Comparison of ENCODE assay signal across 8 cellular contexts in genomic region chr11:103601230-103601846, GRCh38.
A peak's percentile ranks its signal among the peaks of the same experiment; 100 is the strongest.
DNase-seq lines count a peak whose midpoint lies in the region; ATAC-seq and TF ChIP-seq lines count a peak whose summit lies in the region.

No MANE protein-coding gene starts in this region.

- TF ChIP-seq EP300 in esophagus muscularis mucosa (IDR thresholded peaks at IDR 0.05): no peak

- no peaks in the 10 kb centered on the region for H3K9me3 Mint-ChIP-seq in nephron progenitor cell

- H3K27me3 Mint-ChIP-seq in T-helper 17 cell (peaks cover 63% of the 10 kb centered on the region), nephron progenitor cell (ENCODE audit: low read depth, poor library complexity) (peaks cover 7% of the 10 kb centered on the region)

- ATAC-seq in GM19025 (IDR thresholded peaks at IDR 0.05; ENCODE audit: low read depth, unreplicated experiment) (peak; percentile 80), HG03060 (IDR thresholded peaks at IDR 0.05; ENCODE audit: low read depth, unreplicated experiment) (peak; percentile 76), T-helper 17 cell (peak; percentile 59)

- no peak overlapping the region for H3K4me3 ChIP-seq in esophagus muscularis mucosa

- H3K4me3 Mint-ChIP-seq in T-helper 17 cell (no peak overlapping the region), nephron progenitor cell (no peak overlapping the region)

- H3K27me3 ChIP-seq in esophagus muscularis mucosa: no peaks in the 10 kb centered on the region

- in situ Hi-C loops in Caki2 (cut with HindIII; ENCODE audit: low pct_unique_long_range_greater_than_20kb, low sequenced_read_pairs): no loop called here

- TF ChIP-seq POLR2A in esophagus muscularis mucosa (IDR thresholded peaks at IDR 0.05; ENCODE audit: low read depth): no peak

- TF ChIP-seq CTCF in esophagus muscularis mucosa (IDR thresholded peaks at IDR 0.05): peak; percentile 45 to 72 (median 57)
- TF ChIP-seq CTCF in nephron progenitor cell (IDR thresholded peaks at IDR 0.05): peak; percentile 85

- H3K4me1 ChIP-seq in esophagus muscularis mucosa: no peaks in the 10 kb centered on the region

- H3K27ac Mint-ChIP-seq in T-helper 17 cell (no peak overlapping the region), nephron progenitor cell (no peak overlapping the region)

- intact Hi-C loops in esophagus muscularis mucosa (cut with DNase I): no loop called here

- H3K4me1 Mint-ChIP-seq in T-helper 17 cell (no peaks in the 10 kb centered on the region), nephron progenitor cell (no peaks in the 10 kb centered on the region)

- DNase-seq in Caki2 (ENCODE audit: low read depth): peak; percentile 42
- DNase-seq in NCI-H187 (lab: John Stamatoyannopoulos, UW): peak; percentile 6 to 37
- no peak for DNase-seq in T-helper 17 cell
- DNase-seq in esophagus muscularis mucosa (ENCODE audit: extremely low spot score): no peak
- peak; percentile 46 for DNase-seq in nephron progenitor cell
- no peak for DNase-seq in activated CD4-positive, CD25-positive, alpha-beta regulatory T cell treated with anti-CD3 and anti-CD28 coated beads, Interleukin-2, amount 50 U/mL, for 72 hours

- H3K36me3 Mint-ChIP-seq in T-helper 17 cell (ENCODE audit: low read depth): peaks cover 2% of the 10 kb centered on the region
- H3K36me3 Mint-ChIP-seq in nephron progenitor cell (ENCODE audit: low read depth): no peaks in the 10 kb centered on the region

- 66% methylated on average over 3 of the region's 3 CpGs for WGBS in esophagus muscularis mucosa

- no peaks in the 10 kb centered on the region for H3K36me3 ChIP-seq in esophagus muscularis mucosa

- H3K27ac ChIP-seq in esophagus muscularis mucosa (replicated peaks in 1 of 4): no peak overlapping the region

- H3K9me3 ChIP-seq in T-helper 17 cell (ENCODE audit: control insufficient read depth, low read length, poor library complexity, severe bottlenecking) (no peaks in the 10 kb centered on the region), esophagus muscularis mucosa (no peaks in the 10 kb centered on the region)

Comparison
In these comparisons a context has a peak if more than half of its experiments do, and no peak if none do; other contexts are left out.
1. DNase-seq: peak in Caki2 (single experiment), NCI-H187 (2 of 2) and nephron progenitor cell (single experiment); none in T-helper 17 cell (0 of 3), esophagus muscularis mucosa (single experiment) and activated CD4-positive, CD25-positive, alpha-beta regulatory T cell treated with anti-CD3 and anti-CD28 coated beads, Interleukin-2, amount 50 U/mL, for 72 hours (single experiment).
2. Peak in every context shown above with its lines, with median percentiles within 50 percentile points of each other: ATAC-seq.